In the genomic region with DNA sequence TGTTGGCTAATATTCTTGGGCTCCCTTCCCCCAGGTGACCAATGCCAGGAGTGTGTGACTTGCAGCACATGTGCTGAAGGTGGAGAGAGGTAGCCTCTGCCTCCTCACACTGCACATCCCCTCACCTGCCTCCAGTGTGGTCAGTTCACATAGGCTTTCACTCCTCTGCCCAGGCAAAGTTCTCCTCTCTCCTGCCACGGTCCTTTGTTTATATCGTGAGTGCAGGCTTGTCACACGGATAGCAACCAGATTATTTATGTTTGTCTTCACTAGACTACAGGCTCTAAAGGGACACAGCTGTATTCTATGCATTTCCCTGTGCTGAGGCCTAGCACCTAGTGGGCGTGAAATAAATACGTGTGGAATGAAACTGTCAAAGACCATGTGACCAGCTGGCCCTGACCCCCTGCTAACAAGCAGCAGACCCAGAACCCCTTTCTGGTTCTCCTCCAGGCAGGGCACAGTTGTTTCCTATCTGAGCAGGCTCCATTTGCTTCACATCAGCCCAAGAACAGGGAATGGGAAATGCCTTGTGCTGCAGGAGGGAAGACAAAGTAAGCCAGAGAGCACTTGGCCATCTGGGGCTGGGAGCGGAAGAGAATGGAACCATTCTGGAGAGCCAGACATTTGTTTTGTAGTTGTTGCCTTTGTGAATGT, we compare ENCODE assay signal across 1 cellular context.
TF ChIP-seq lines count a peak whose summit lies in the region.

No MANE protein-coding gene starts in this region.

TF ChIP-seq in HepG2, 621 proteins besides CTCF, POLR2A, EP300 and RAD21 (continued from another document and continues in another):
- TF ChIP-seq, protein P1, sequence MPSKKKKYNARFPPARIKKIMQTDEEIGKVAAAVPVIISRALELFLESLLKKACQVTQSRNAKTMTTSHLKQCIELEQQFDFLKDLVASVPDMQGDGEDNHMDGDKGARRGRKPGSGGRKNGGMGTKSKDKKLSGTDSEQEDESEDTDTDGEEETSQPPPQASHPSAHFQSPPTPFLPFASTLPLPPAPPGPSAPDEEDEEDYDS (CRISPR knock-in tag; IDR thresholded peaks at IDR 0.05) = peak; percentile 7; the same call in 1 of the 2 replicates
- TF ChIP-seq RXRA (CRISPR knock-in tag; IDR thresholded peaks at IDR 0.05) = peak; percentile 30; the same call in 1 of the 2 replicates
- TF ChIP-seq, protein P2, sequence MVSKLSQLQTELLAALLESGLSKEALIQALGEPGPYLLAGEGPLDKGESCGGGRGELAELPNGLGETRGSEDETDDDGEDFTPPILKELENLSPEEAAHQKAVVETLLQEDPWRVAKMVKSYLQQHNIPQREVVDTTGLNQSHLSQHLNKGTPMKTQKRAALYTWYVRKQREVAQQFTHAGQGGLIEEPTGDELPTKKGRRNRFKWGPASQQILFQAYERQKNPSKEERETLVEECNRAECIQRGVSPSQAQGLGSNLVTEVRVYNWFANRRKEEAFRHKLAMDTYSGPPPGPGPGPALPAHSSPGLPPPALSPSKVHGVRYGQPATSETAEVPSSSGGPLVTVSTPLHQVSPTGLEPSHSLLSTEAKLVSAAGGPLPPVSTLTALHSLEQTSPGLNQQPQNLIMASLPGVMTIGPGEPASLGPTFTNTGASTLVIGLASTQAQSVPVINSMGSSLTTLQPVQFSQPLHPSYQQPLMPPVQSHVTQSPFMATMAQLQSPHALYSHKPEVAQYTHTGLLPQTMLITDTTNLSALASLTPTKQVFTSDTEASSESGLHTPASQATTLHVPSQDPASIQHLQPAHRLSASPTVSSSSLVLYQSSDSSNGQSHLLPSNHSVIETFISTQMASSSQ (IDR thresholded peaks at IDR 0.05; ENCODE audit: low read depth) = peak; percentile 8; the same call in 1 of the 2 replicates
- TF ChIP-seq, protein P2 (CRISPR knock-in tag; IDR thresholded peaks at IDR 0.05; ENCODE audit: borderline replicate concordance) = 0 out of 2 replicates have a peak, but pooled peaks have one; percentile 29
- peak; percentile 20; the same call in 1 of the 2 replicates for TF ChIP-seq ZNF256 (CRISPR knock-in tag; conservative IDR thresholded peaks at IDR 0.05)
- peak; percentile 54; the same call in 1 of the 2 replicates for TF ChIP-seq ZMYM4 (CRISPR knock-in tag; IDR thresholded peaks at IDR 0.05)
- TF ChIP-seq PAWR (CRISPR knock-in tag; IDR thresholded peaks at IDR 0.05; ENCODE audit: borderline replicate concordance) = no peak
- 0 out of 2 replicates have a peak, but pooled peaks have one; percentile 20 for TF ChIP-seq ISL2 (CRISPR knock-in tag; IDR thresholded peaks at IDR 0.05)
- TF ChIP-seq ZBTB3 (CRISPR knock-in tag; IDR thresholded peaks at IDR 0.05; ENCODE audit: borderline replicate concordance, low read depth) = no peak
- TF ChIP-seq, protein P3, sequence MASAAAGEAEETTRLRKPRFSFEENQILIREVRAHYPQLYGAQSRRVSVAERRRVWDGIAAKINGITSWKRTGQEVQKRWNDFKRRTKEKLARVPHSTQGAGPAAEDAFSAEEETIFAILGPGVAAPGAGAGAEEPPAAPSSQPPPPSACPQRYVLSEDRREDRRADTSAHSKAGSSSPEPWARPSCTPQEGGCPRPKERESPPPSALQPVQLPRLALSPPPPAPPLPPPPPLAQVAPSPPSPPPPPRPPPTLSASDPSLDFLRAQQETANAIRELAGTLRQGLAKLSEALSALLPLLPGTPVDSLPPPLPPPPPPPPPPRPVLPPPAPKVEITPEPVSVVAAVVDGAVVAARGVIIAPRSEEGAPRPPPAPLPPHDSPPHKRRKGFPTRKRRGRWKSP (CRISPR knock-in tag; IDR thresholded peaks at IDR 0.05) = 0 out of 2 replicates have a peak, but pooled peaks have one; percentile 37
- 0 out of 2 replicates have a peak, but pooled peaks have one; percentile 26 for TF ChIP-seq ZKSCAN1 (IDR thresholded peaks at IDR 0.05; ENCODE audit: low read length)
- TF ChIP-seq THAP11 (CRISPR knock-in tag; IDR thresholded peaks at IDR 0.05) = no peak
- no peak for TF ChIP-seq ZNF136 (CRISPR knock-in tag; IDR thresholded peaks at IDR 0.05; ENCODE audit: low read depth)
- TF ChIP-seq ZNF687 (CRISPR knock-in tag; IDR thresholded peaks at IDR 0.05) = peak; percentile 61; the same call in 1 of the 2 replicates
- TF ChIP-seq SCMH1 (CRISPR knock-in tag; IDR thresholded peaks at IDR 0.05; ENCODE audit: borderline replicate concordance) = no peak
- no peak for TF ChIP-seq ZNF451 (CRISPR knock-in tag; IDR thresholded peaks at IDR 0.05)
- no peak for TF ChIP-seq FOXJ3 (CRISPR knock-in tag; IDR thresholded peaks at IDR 0.05; ENCODE audit: borderline replicate concordance)
- no peak for TF ChIP-seq ZNF615 (CRISPR knock-in tag; IDR thresholded peaks at IDR 0.05; ENCODE audit: borderline replicate concordance)
- TF ChIP-seq, protein P4, sequence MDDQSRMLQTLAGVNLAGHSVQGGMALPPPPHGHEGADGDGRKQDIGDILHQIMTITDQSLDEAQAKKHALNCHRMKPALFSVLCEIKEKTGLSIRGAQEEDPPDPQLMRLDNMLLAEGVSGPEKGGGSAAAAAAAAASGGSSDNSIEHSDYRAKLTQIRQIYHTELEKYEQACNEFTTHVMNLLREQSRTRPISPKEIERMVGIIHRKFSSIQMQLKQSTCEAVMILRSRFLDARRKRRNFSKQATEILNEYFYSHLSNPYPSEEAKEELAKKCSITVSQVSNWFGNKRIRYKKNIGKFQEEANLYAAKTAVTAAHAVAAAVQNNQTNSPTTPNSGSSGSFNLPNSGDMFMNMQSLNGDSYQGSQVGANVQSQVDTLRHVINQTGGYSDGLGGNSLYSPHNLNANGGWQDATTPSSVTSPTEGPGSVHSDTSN (CRISPR knock-in tag; IDR thresholded peaks at IDR 0.05; ENCODE audit: borderline replicate concordance) = no peak
- no peak for TF ChIP-seq ZNF441 (CRISPR knock-in tag; IDR thresholded peaks at IDR 0.05; ENCODE audit: borderline replicate concordance)
- TF ChIP-seq E2F5 (CRISPR knock-in tag; conservative IDR thresholded peaks at IDR 0.05) = no peak
- TF ChIP-seq ZNF18 (CRISPR knock-in tag; IDR thresholded peaks at IDR 0.05; ENCODE audit: insufficient replicate concordance) = no peak
- TF ChIP-seq, protein P5, sequence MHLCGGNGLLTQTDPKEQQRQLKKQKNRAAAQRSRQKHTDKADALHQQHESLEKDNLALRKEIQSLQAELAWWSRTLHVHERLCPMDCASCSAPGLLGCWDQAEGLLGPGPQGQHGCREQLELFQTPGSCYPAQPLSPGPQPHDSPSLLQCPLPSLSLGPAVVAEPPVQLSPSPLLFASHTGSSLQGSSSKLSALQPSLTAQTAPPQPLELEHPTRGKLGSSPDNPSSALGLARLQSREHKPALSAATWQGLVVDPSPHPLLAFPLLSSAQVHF (CRISPR knock-in tag; IDR thresholded peaks at IDR 0.05) = no peak
- TF ChIP-seq KLF12 (CRISPR knock-in tag; IDR thresholded peaks at IDR 0.05; ENCODE audit: borderline replicate concordance) = no peak; the same call in 1 of the 2 replicates
- peak; percentile 3; the same call in 1 of the 2 replicates for TF ChIP-seq SIN3A (IDR thresholded peaks at IDR 0.05; ENCODE audit: borderline replicate concordance, low read depth, low read length)
- TF ChIP-seq KIAA2018 (CRISPR knock-in tag; IDR thresholded peaks at IDR 0.05; ENCODE audit: borderline replicate concordance) = no peak
- TF ChIP-seq ZKSCAN5 (CRISPR knock-in tag; IDR thresholded peaks at IDR 0.05) = no peak
